ENCODE assay signal across 29 cellular contexts in genomic region chr19:49704888-49705642, GRCh38.
"Had no signal": no experiment of that assay in that cellular context is flagged by ENCODE, and none has a peak within 500 bp of the region (broad histone marks: within the 10 kb centered on the region; RNA-seq: fewer than 3 reads in every experiment).

No MANE protein-coding gene starts in this region.

- ATAC-seq: activated CD4-positive, alpha-beta T cell treated with anti-CD3 and anti-CD28 coated beads for 36 hours; activated CD8-positive, alpha-beta memory T cell treated with anti-CD3 and anti-CD28 coated beads, Interleukin-2, amount 10 ng/mL, durations not matched to agents 7 days and 5 days; activated CD8-positive, alpha-beta T cell treated with anti-CD3 and anti-CD28 coated beads, Interleukin-2, amount 10 ng/mL, durations not matched to agents 7 days and 5 days; activated naive CD8-positive, alpha-beta T cell treated with anti-CD3 and anti-CD28 coated beads, Interleukin-2, amount 50 U/mL, for 24 hours; esophagus mucosa; T-helper 17 cell had no signal

- H3K27me3 ChIP-seq: adrenal gland, ascending aorta, breast epithelium, dorsolateral prefrontal cortex had no signal

- H3K27ac ChIP-seq: adrenal gland, ascending aorta, breast epithelium, coronary artery, dorsolateral prefrontal cortex had no signal

- H3K36me3 ChIP-seq: adrenal gland, ascending aorta, breast epithelium had no signal

- FAIRE-seq: frontal cortex had no signal

- DNase-seq: activated CD4-positive, alpha-beta memory T cell treated with anti-CD3 and anti-CD28 coated beads for 36 hours; activated CD4-positive, alpha-beta T cell treated with anti-CD3 and anti-CD28 coated beads for 36 hours; activated CD4-positive, alpha-beta T cell treated with anti-CD3 and anti-CD28 coated beads, Interleukin-2, amount 10 ng/mL, durations not matched to agents 24 days and 14 days; activated CD4-positive, CD25-positive, alpha-beta regulatory T cell; activated CD4-positive, CD25-positive, alpha-beta regulatory T cell treated with anti-CD3 and anti-CD28 coated beads, Interleukin-2, amount 50 U/mL, for 72 hours; activated CD8-positive, alpha-beta memory T cell treated with anti-CD3 and anti-CD28 coated beads, Interleukin-2, amount 10 ng/mL, durations not matched to agents 7 days and 5 days; activated CD8-positive, alpha-beta memory T cell treated with anti-CD3 and anti-CD28 coated beads, Interleukin-2, amount 50 U/mL, for 4 hours; activated CD8-positive, alpha-beta T cell treated with anti-CD3 and anti-CD28 coated beads, Interleukin-2, amount 10 ng/mL, durations not matched to agents 7 days and 5 days; activated effector memory CD4-positive, alpha-beta T cell treated with anti-CD3 and anti-CD28 coated beads, Interleukin-2, amount 50 U/mL, for 16 hours; activated naive CD4-positive, alpha-beta T cell treated with anti-CD3 and anti-CD28 coated beads for 36 hours; activated naive CD8-positive, alpha-beta T cell treated with anti-CD3 and anti-CD28 coated beads for 36 hours; activated naive CD8-positive, alpha-beta T cell treated with anti-CD3 and anti-CD28 coated beads, Interleukin-2, amount 50 U/mL, for 24 hours; activated T-cell treated with anti-CD3 and anti-CD28 coated beads, Interleukin-2, amount 50 U/mL, for 1 hour; activated T-cell treated with anti-CD3 and anti-CD28 coated beads, Interleukin-2, amount 50 U/mL, for 48 hours; adrenal gland; amygdala; dorsolateral prefrontal cortex; effector memory CD4-positive, alpha-beta T cell; endodermal cell; foreskin fibroblast; head of caudate nucleus; T-helper 1 cell; T-helper 17 cell; T1000 had no signal

- H3K4me1 ChIP-seq: adrenal gland, ascending aorta, breast epithelium had no signal

- H3K4me3 ChIP-seq: adrenal gland, ascending aorta, breast epithelium, coronary artery, dorsolateral prefrontal cortex had no signal

- H3K9me3 ChIP-seq: adrenal gland, ascending aorta, breast epithelium had no signal
